Comparison of ENCODE assay signal across 30 cellular contexts in the genomic region with DNA sequence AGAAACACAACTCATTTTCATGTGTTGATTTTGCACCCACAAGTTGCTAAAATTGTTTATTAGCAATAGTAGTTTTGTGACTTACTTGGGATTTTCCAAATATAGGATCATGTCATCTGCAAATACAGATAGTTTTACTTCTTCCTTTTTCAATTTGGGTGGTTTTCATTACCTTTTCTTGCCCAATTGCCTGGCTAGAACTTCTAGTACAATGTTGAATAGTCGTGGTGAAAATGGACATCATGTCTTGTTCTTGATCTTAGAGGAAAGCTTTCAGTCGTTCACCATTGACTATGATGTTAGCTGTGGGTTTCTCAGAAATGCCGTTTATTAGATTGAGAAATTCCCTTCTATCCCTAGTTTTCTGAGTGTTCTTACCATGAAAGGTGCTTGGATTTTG.
"Had no signal": no experiment of that assay in that cellular context is flagged by ENCODE, and none has a peak within 500 bp of the region (broad histone marks: within the 10 kb centered on the region; RNA-seq: fewer than 3 reads in every experiment).

No MANE protein-coding gene starts in this region.

- ATAC-seq: activated CD8-positive, alpha-beta T cell treated with anti-CD3 and anti-CD28 coated beads for 36 hours; activated T-cell treated with anti-CD3 and anti-CD28 coated beads, Interleukin-2, amount 50 U/mL, for 4 hours; activated T-helper 17 cell treated with anti-CD3 and anti-CD28 coated beads, Interleukin-2, amount 50 U/mL, for 72 hours; effector memory CD8-positive, alpha-beta T cell; gastroesophageal sphincter; heart right ventricle; WTC11 had no signal

- H3K9me3 ChIP-seq: esophagus squamous epithelium, gastroesophageal sphincter, heart right ventricle had no signal

- FAIRE-seq: astrocyte, bronchial epithelial cell, TTC549 had no signal

- H3K27ac ChIP-seq: brain microvascular endothelial cell, coronary artery, epithelial cell of prostate, esophagus squamous epithelium, gastroesophageal sphincter, heart right ventricle, hepatocyte, VCaP had no signal

- H3K4me2 ChIP-seq: hepatocyte had no signal

- H3K4me1 ChIP-seq: esophagus squamous epithelium, gastroesophageal sphincter, heart right ventricle had no signal

- DNase-seq: activated CD4-positive, alpha-beta T cell treated with anti-CD3 and anti-CD28 coated beads for 1 hour; activated CD4-positive, alpha-beta T cell treated with anti-CD3 and anti-CD28 coated beads for 48 hours; activated CD4-positive, alpha-beta T cell treated with anti-CD3 and anti-CD28 coated beads, Interleukin-2, amount 50 U/mL, for 1 hour; activated CD4-positive, alpha-beta T cell treated with anti-CD3 and anti-CD28 coated beads, Interleukin-2, amount 50 U/mL, for 48 hours; activated CD8-positive, alpha-beta memory T cell treated with anti-CD3 and anti-CD28 coated beads for 24 hours; activated CD8-positive, alpha-beta T cell treated with anti-CD3 and anti-CD28 coated beads for 36 hours; activated effector memory CD4-positive, alpha-beta T cell treated with Interleukin-2 at 50 U/mL for 16 hours; activated gamma-delta T cell treated with Interleukin-2 at 50 U/mL for 16 hours; activated naive CD4-positive, alpha-beta T cell treated with anti-CD3 and anti-CD28 coated beads, Interleukin-2, amount 50 U/mL, for 16 hours; activated naive CD4-positive, alpha-beta T cell treated with Interleukin-2 at 50 U/mL for 16 hours; activated T-cell treated with anti-CD3 and anti-CD28 coated beads, Interleukin-2, amount 50 U/mL, for 4 hours; amniotic stem cell; anterior cingulate cortex; brain microvascular endothelial cell; effector CD4-positive, alpha-beta T cell; effector memory CD8-positive, alpha-beta T cell; esophagus squamous epithelium; foreskin melanocyte; heart right ventricle; T-helper 2 cell had no signal

- H3K4me3 ChIP-seq: coronary artery, esophagus squamous epithelium, gastroesophageal sphincter, heart right ventricle, hepatocyte had no signal

- H3K27me3 ChIP-seq: brain microvascular endothelial cell, esophagus squamous epithelium, gastroesophageal sphincter, hepatocyte had no signal

- H3K36me3 ChIP-seq: brain microvascular endothelial cell, esophagus squamous epithelium, gastroesophageal sphincter, heart right ventricle had no signal
